Comparison of ENCODE assay signal across 31 cellular contexts in the genomic region with DNA sequence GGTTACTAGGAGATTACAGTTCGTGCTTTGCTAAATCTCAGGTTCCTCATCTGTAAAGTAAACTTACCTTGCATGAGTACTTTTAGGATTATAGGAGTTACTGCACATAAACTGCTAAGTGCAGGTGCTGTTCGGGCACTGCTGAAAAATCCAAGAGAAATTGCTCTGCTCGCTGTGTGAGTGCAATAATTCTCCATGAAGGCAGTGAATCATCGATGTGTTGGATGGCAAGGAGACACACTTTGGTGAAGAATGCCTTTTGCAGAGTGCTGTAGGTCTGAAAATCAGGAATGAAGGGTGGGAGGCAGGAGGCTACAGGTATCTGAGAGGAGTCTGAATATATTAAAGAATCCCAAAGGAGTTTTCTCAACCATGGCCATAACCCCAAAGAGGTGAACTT.
"Had no signal": no experiment of that assay in that cellular context is flagged by ENCODE, and none has a peak within 500 bp of the region (broad histone marks: within the 10 kb centered on the region; RNA-seq: fewer than 3 reads in every experiment).

No MANE protein-coding gene starts in this region.

- H3K9me3 ChIP-seq: adrenal gland, ascending aorta, body of pancreas, breast epithelium had no signal

- DNase-seq: activated effector memory CD4-positive, alpha-beta T cell treated with anti-CD3 and anti-CD28 coated beads, Interleukin-2, amount 50 U/mL, for 16 hours; activated effector memory CD4-positive, alpha-beta T cell treated with Interleukin-2 at 50 U/mL for 16 hours; activated gamma-delta T cell; activated gamma-delta T cell treated with Interleukin-2 at 50 U/mL for 16 hours; activated naive CD4-positive, alpha-beta T cell; activated naive CD4-positive, alpha-beta T cell treated with anti-CD3 and anti-CD28 coated beads for 36 hours; activated naive CD4-positive, alpha-beta T cell treated with anti-CD3 and anti-CD28 coated beads, Interleukin-2, amount 10 ng/mL, durations not matched to agents 7 days and 5 days; activated naive CD4-positive, alpha-beta T cell treated with anti-CD3 and anti-CD28 coated beads, Interleukin-2, amount 50 U/mL, for 16 hours; activated naive CD4-positive, alpha-beta T cell treated with Interleukin-2 at 50 U/mL for 16 hours; activated naive CD8-positive, alpha-beta T cell treated with anti-CD3 and anti-CD28 coated beads for 36 hours; activated naive CD8-positive, alpha-beta T cell treated with anti-CD3 and anti-CD28 coated beads, Interleukin-2, amount 10 ng/mL, durations not matched to agents 7 days and 5 days; activated naive CD8-positive, alpha-beta T cell treated with anti-CD3 and anti-CD28 coated beads, Interleukin-2, amount 50 U/mL, for 24 hours; activated T-cell treated with anti-CD3 and anti-CD28 coated beads, Interleukin-2, amount 50 U/mL, for 1 hour; activated T-cell treated with anti-CD3 and anti-CD28 coated beads, Interleukin-2, amount 50 U/mL, for 24 hours; activated T-cell treated with anti-CD3 and anti-CD28 coated beads, Interleukin-2, amount 50 U/mL, for 4 hours; activated T-cell treated with anti-CD3 and anti-CD28 coated beads, Interleukin-2, amount 50 U/mL, for 48 hours; activated T-cell treated with anti-CD3 and anti-CD28 coated beads, Interleukin-2, amount 50 U/mL, for 72 hours; adrenal gland; amniotic stem cell; amygdala; anterior cingulate cortex; aorta; body of pancreas; brain microvascular endothelial cell; central memory CD4-positive, alpha-beta T cell; cerebellar nuclear complex had no signal

- H3K4me3 ChIP-seq: adrenal gland, ascending aorta, body of pancreas, breast epithelium, cardiac muscle cell had no signal

- H3K27ac ChIP-seq: adrenal gland, ascending aorta, body of pancreas, brain microvascular endothelial cell, breast epithelium, cardiac muscle cell had no signal

- H3K36me3 ChIP-seq: adrenal gland, ascending aorta, brain microvascular endothelial cell, breast epithelium, cardiac muscle cell had no signal

- H3K4me1 ChIP-seq: adrenal gland, ascending aorta, body of pancreas, breast epithelium had no signal

- H3K27me3 ChIP-seq: adrenal gland, ascending aorta, body of pancreas, brain microvascular endothelial cell, breast epithelium had no signal

- FAIRE-seq: astrocyte, bronchial epithelial cell had no signal
